In the genomic region with DNA sequence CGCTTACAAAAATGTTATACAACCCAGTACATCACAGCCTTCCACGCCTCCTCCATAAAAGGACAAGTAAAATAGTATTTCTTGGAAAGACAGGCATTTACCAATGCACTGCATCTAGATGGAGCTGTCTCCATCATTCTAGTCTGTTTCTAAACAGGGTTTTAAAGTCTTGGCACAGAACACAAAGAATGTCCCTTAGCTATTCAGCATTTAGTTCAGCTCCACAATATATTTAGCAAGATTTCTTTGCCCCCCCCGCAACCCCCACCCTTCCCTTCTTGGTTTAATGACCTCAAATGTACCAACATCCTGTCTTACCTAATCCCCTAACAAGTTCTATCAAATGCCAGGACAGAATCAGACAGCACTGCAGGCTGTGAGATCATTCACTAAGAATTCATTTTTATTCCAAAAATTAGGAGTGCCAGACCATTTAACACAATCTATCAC, we compare ENCODE assay signal across 8 cellular contexts.
DNase-seq lines count a peak whose midpoint lies in the region; ATAC-seq, FAIRE-seq and TF ChIP-seq lines count a peak whose summit lies in the region.

No MANE protein-coding gene starts in this region.

- no peak overlapping the region for H3K4me3 Mint-ChIP-seq in stimulated activated effector memory CD8-positive, alpha-beta T cell treated with anti-CD3 and anti-CD28 coated beads, Interleukin-12 subunit alpha, Interleukin-12 subunit beta, amount 100 ng/mL, for 72 hours

- 12 to 14% methylated on average over 3 of the region's 3 CpGs for WGBS in tibial nerve, 2 donors

- TF ChIP-seq EP300 in tibial nerve (IDR thresholded peaks at IDR 0.05), result peak in 1 of 2 donors; percentile 76

- TF ChIP-seq CTCF in ascending aorta (IDR thresholded peaks at IDR 0.05), result peak; percentile 26 to 59 (median 48)
- peak in 1 of 2 donors; percentile 17 for TF ChIP-seq CTCF in left lung (IDR thresholded peaks at IDR 0.05)
- peak; percentile 27 to 66 (median 58) for TF ChIP-seq CTCF in tibial nerve (IDR thresholded peaks at IDR 0.05)

- ATAC-seq in left lung (peak; percentile 76), GM21786 (IDR thresholded peaks at IDR 0.05; ENCODE audit: unreplicated experiment) (no peak)
- no peak for ATAC-seq in stimulated activated effector memory CD8-positive, alpha-beta T cell treated with anti-CD3 and anti-CD28 coated beads, Interleukin-12 subunit alpha, Interleukin-12 subunit beta, amount 100 ng/mL, for 72 hours

- H3K4me1 ChIP-seq in ascending aorta (peaks cover 4 to 46% of the 10 kb centered on the region in 2 donors), left lung (peaks cover 0 to 32% of the 10 kb centered on the region in 2 donors), tibial nerve (peaks cover 0 to 38% (median 19%) of the 10 kb centered on the region in 4 donors)

- H3K27me3 ChIP-seq in ascending aorta (no peaks in the 10 kb centered on the region), left lung (no peaks in the 10 kb centered on the region), tibial nerve (no peaks in the 10 kb centered on the region)

- H3K9me3 ChIP-seq in ascending aorta, result no peaks in the 10 kb centered on the region
- no peaks in the 10 kb centered on the region for H3K9me3 ChIP-seq in left lung
- H3K9me3 ChIP-seq in tibial nerve, result no peaks in the 10 kb centered on the region

- peaks cover 2% of the 10 kb centered on the region for H3K36me3 Mint-ChIP-seq in stimulated activated effector memory CD8-positive, alpha-beta T cell treated with anti-CD3 and anti-CD28 coated beads, Interleukin-12 subunit alpha, Interleukin-12 subunit beta, amount 100 ng/mL, for 72 hours

- intact Hi-C loops in ascending aorta (cut with DNase I), result loop anchor here (1.0 to 5.0 kb wide), 9 partner anchors 25 to 379 kb away; partner anchors contain the start of genes BACH2 and CASP8AP2
- intact Hi-C loops in left lung (cut with DNase I), result no loop called here

- H3K36me3 ChIP-seq in ascending aorta, result no peaks in the 10 kb centered on the region
- H3K36me3 ChIP-seq in left lung, result no peaks in the 10 kb centered on the region
- H3K36me3 ChIP-seq in tibial nerve, result no peaks in the 10 kb centered on the region

- H3K27ac ChIP-seq in ascending aorta, result peak overlapping the region; percentile 89 to 93
- peak overlapping the region; percentile 45 to 75 for H3K27ac ChIP-seq in left lung
- H3K27ac ChIP-seq in tibial nerve, result peak overlapping the region; percentile 61 to 95 (median 78)

- H3K9me3 Mint-ChIP-seq in stimulated activated effector memory CD8-positive, alpha-beta T cell treated with anti-CD3 and anti-CD28 coated beads, Interleukin-12 subunit alpha, Interleukin-12 subunit beta, amount 100 ng/mL, for 72 hours, result no peaks in the 10 kb centered on the region

- FAIRE-seq in A204.1 (lab: Jason Lieb, UNC), result peak; percentile 21

- no peak for TF ChIP-seq POLR2A in tibial nerve (IDR thresholded peaks at IDR 0.05)

- peaks cover 25% of the 10 kb centered on the region for H3K4me1 Mint-ChIP-seq in stimulated activated effector memory CD8-positive, alpha-beta T cell treated with anti-CD3 and anti-CD28 coated beads, Interleukin-12 subunit alpha, Interleukin-12 subunit beta, amount 100 ng/mL, for 72 hours

- no peak overlapping the region for H3K27ac Mint-ChIP-seq in stimulated activated effector memory CD8-positive, alpha-beta T cell treated with anti-CD3 and anti-CD28 coated beads, Interleukin-12 subunit alpha, Interleukin-12 subunit beta, amount 100 ng/mL, for 72 hours

- DNase-seq in HT1080 (ENCODE audit: low read depth) (peak; percentile 90), ascending aorta (ENCODE audit: low spot score in 2 of 2) (peak; percentile 63 to 95), left lung (no peak), tibial nerve (ENCODE audit: low spot score in 2 of 2) (peak; percentile 83 to 89), germinal center (ENCODE audit: low spot score) (no peak)
- DNase-seq in stimulated activated effector memory CD8-positive, alpha-beta T cell treated with anti-CD3 and anti-CD28 coated beads, Interleukin-12 subunit alpha, Interleukin-12 subunit beta, amount 100 ng/mL, for 72 hours (ENCODE audit: low spot score in 2 of 2), result no peak

- peak overlapping the region in 1 of 2 donors; percentile 9 for H3K4me3 ChIP-seq in ascending aorta
- no peak overlapping the region for H3K4me3 ChIP-seq in left lung
- no peak overlapping the region for H3K4me3 ChIP-seq in tibial nerve

Comparison
In these comparisons a context has a peak if more than half of its experiments do, and no peak if none do; other contexts are left out.
1. DNase-seq: peak in HT1080 (single experiment), ascending aorta (2 of 2) and tibial nerve (2 of 2); none in left lung (0 of 2), germinal center (single experiment) and stimulated activated effector memory CD8-positive, alpha-beta T cell treated with anti-CD3 and anti-CD28 coated beads, Interleukin-12 subunit alpha, Interleukin-12 subunit beta, amount 100 ng/mL, for 72 hours (0 of 2).
2. Peak in every context shown above with its lines, with median percentiles within 50 percentile points of each other: H3K27ac ChIP-seq.